Comparison of ENCODE assay signal across 1 cellular context in genomic region chr7:76423666-76424412, GRCh38.
TF ChIP-seq lines count a peak whose summit lies in the region.

No MANE protein-coding gene starts in this region.

TF ChIP-seq in IMR-90, 13 proteins besides CTCF, POLR2A, EP300 and RAD21:
- TF ChIP-seq CEBPB (IDR thresholded peaks at IDR 0.05; ENCODE audit: low read depth, low read length) (no peak), RCOR1 (IDR thresholded peaks at IDR 0.05; ENCODE audit: insufficient replicate concordance, low read length) (no peak), ELK1 (IDR thresholded peaks at IDR 0.05; ENCODE audit: borderline replicate concordance, low read depth, low read length) (no peak), FOS (IDR thresholded peaks at IDR 0.05; ENCODE audit: low read depth, low read length) (no peak), BHLHE40 (IDR thresholded peaks at IDR 0.05; ENCODE audit: low read depth, low read length) (no peak), RFX5 (IDR thresholded peaks at IDR 0.05; ENCODE audit: low read depth, low read length) (no peak), USF2 (IDR thresholded peaks at IDR 0.05; ENCODE audit: low read depth, low read length) (no peak), NFE2L2 (IDR thresholded peaks at IDR 0.05; ENCODE audit: low read depth, low read length) (no peak)
